In genomic region chr4:83837614-83838308, GRCh38 we compare ENCODE assay signal across 21 cellular contexts.
"Had no signal": no experiment of that assay in that cellular context is flagged by ENCODE, and none has a peak within 500 bp of the region (broad histone marks: within the 10 kb centered on the region; RNA-seq: fewer than 3 reads in every experiment).

No MANE protein-coding gene starts in this region.

- H3K79me2 ChIP-seq: parathyroid adenoma had no signal

- H3K36me3 ChIP-seq: lower lobe of right lung, neutrophil, spleen, tibial nerve, uterus had no signal

- DNase-seq: hippocampal formation; kidney; lower lobe of right lung; mammary epithelial cell; mesenchymal stem cell; naive thymus-derived CD8-positive, alpha-beta T cell; occipital lobe; psoas muscle; spleen; stimulated activated CD4-positive, alpha-beta T cell treated with anti-CD3 and anti-CD28 coated beads, Interleukin-4, amount 100 ng/mL, for 4 hours; stimulated activated CD8-positive, alpha-beta memory T cell treated with anti-CD3 and anti-CD28 coated beads, Interleukin-4, amount 100 ng/mL, for 48 hours; stimulated activated naive CD4-positive, alpha-beta T cell treated with Interleukin-2 at 50 U/mL for 16 hours; stimulated activated naive CD8-positive, alpha-beta T cell treated with anti-CD3 and anti-CD28 coated beads, Interleukin-15, amount 100 ng/mL, for 72 hours; substantia nigra; uterus had no signal

- FAIRE-seq: kidney had no signal

- H3K9ac ChIP-seq: parathyroid adenoma had no signal

- H3K9me3 ChIP-seq: lower lobe of right lung, neutrophil, psoas muscle, spleen, tibial nerve, uterus had no signal

- H2AFZ ChIP-seq: parathyroid adenoma had no signal

- H3K27ac ChIP-seq: lower lobe of right lung, neutrophil, parathyroid adenoma, psoas muscle, skin epidermis, spleen, tibial nerve, uterus had no signal

- H3K4me3 ChIP-seq: lower lobe of right lung, psoas muscle, skin epidermis, spleen, tibial nerve, uterus had no signal

- H3K4me1 ChIP-seq: lower lobe of right lung, parathyroid adenoma, psoas muscle, spleen, tibial nerve, uterus had no signal

- ATAC-seq: lower lobe of right lung; naive thymus-derived CD8-positive, alpha-beta T cell; sciatic nerve; stimulated activated memory B cell treated with anti-CD40 and anti-IgM and Interleukin-4, amounts not matched to agents 10 μg/mL and 1 μg/mL and 100 μg/mL, for 72 hours; stimulated activated naive CD8-positive, alpha-beta T cell treated with anti-CD3 and anti-CD28 coated beads, Interleukin-15, amount 100 ng/mL, for 72 hours had no signal

- H3K27me3 ChIP-seq: neutrophil, tibial nerve, uterus had no signal
